Comparison of ENCODE assay signal across 8 cellular contexts in the genomic region with DNA sequence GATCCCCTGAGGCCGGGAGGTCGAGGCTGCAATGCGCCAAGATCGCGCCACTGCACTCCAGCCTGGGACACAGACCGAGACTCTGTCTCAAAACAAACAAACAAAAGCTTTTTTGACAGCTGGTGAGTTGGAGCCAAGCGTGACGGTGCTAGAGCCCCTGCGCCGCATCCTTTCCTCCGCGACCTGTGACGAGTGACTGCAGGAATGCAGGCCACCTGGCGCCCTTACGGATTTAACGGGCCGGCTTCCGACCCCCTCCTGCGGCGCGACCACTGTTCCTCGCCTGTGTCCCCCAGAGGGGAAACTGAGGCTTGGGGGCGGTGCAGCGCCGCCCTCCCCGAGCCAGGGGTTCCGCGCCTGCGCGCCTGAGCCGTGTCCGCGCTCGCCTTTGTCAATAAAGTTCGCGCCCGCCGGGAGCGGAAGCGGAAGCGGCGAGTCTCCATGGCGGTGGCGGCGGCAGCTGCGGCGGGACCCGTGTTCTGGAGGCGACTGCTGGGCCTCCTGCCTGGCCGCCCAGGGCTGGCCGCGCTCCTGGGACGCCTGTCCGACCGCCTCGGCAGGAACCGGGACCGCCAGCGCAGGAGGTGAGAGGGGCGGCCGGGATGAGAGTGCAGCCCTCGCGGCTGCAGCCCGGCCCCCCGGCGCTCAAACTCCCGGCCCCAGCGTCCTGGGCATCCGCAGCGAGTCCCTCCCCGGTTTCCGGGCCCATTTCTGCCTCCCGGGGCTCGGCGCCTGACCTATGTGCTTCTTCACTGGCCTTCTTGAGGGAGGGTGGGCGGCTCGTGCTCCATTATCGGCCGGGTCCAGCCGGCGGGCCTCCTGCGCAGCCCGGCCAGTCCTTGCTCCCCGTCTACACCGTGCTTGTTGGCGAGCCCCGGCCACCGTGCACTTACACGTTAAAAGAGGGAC. TPM values are rescaled to one million over a fixed set of nuclear protein-coding genes. Genes with fewer than 3 reads are reported as not detected.
DNase-seq lines count a peak whose midpoint lies in the region; ATAC-seq and TF ChIP-seq lines count a peak whose summit lies in the region.

A gene with protein sequence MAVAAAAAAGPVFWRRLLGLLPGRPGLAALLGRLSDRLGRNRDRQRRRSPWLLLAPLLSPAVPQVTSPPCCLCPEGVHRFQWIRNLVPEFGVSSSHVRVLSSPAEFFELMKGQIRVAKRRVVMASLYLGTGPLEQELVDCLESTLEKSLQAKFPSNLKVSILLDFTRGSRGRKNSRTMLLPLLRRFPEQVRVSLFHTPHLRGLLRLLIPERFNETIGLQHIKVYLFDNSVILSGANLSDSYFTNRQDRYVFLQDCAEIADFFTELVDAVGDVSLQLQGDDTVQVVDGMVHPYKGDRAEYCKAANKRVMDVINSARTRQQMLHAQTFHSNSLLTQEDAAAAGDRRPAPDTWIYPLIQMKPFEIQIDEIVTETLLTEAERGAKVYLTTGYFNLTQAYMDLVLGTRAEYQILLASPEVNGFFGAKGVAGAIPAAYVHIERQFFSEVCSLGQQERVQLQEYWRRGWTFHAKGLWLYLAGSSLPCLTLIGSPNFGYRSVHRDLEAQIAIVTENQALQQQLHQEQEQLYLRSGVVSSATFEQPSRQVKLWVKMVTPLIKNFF (plus strand): TSS at position 425 of the 909 bp plus-strand sequence. CDS start 17 bp downstream, at position 442.

- H3K4me3 Mint-ChIP-seq in activated CD8-positive, alpha-beta T cell treated with anti-CD3 and anti-CD28 coated beads, Interleukin-2, amount 10 ng/mL, durations not matched to agents 7 days and 5 days = peak within 1 kb of the TSS; percentile 88

- no peaks in the 10 kb centered on the region for H3K9me3 Mint-ChIP-seq in activated CD8-positive, alpha-beta T cell treated with anti-CD3 and anti-CD28 coated beads, Interleukin-2, amount 10 ng/mL, durations not matched to agents 7 days and 5 days (ENCODE audit: insufficient read depth)

- peaks cover 26% of the 10 kb centered on the region for H3K36me3 Mint-ChIP-seq in activated CD8-positive, alpha-beta T cell treated with anti-CD3 and anti-CD28 coated beads, Interleukin-2, amount 10 ng/mL, durations not matched to agents 7 days and 5 days (ENCODE audit: low read depth)

- POLR2A ChIA-PET in activated CD8-positive, alpha-beta T cell treated with anti-CD3 and anti-CD28 coated beads, Interleukin-2, amount 10 ng/mL, durations not matched to agents 7 days and 5 days (lab: Charles Lee) = interaction anchor here (0.7 to 1.7 kb wide), 9 partner anchors 10 to 40 kb away, joined by 3 to 9 read pairs (median 3); a partner anchor contains a TSS

- no peak for TF ChIP-seq CTCF in GM10266 (IDR thresholded peaks at IDR 0.05; ENCODE audit: control insufficient read depth, insufficient read depth, low read depth, missing control alignments)

- CTCF ChIA-PET in activated CD8-positive, alpha-beta T cell treated with anti-CD3 and anti-CD28 coated beads, Interleukin-2, amount 10 ng/mL, durations not matched to agents 7 days and 5 days (lab: Charles Lee) = interaction anchor here (1.0 to 5.9 kb wide), 4 partner anchors 17 to 43 kb away, joined by 3 to 33 read pairs (median 13); a partner anchor contains a TSS

- peaks cover 43% of the 10 kb centered on the region for H3K4me1 Mint-ChIP-seq in activated CD8-positive, alpha-beta T cell treated with anti-CD3 and anti-CD28 coated beads, Interleukin-2, amount 10 ng/mL, durations not matched to agents 7 days and 5 days (ENCODE audit: low read depth)

- H3K27ac Mint-ChIP-seq in activated CD8-positive, alpha-beta T cell treated with anti-CD3 and anti-CD28 coated beads, Interleukin-2, amount 10 ng/mL, durations not matched to agents 7 days and 5 days = peak within 1 kb of the TSS; percentile 90

- DNase-seq in GM10266 (ENCODE audit: extremely low spot score) = peak; percentile 84
- peak; percentile 90 for DNase-seq in NCI-H69 (lab: John Stamatoyannopoulos, UW)
- peak; percentile 88 for DNase-seq in activated CD8-positive, alpha-beta T cell treated with anti-CD3 and anti-CD28 coated beads, Interleukin-2, amount 10 ng/mL, durations not matched to agents 7 days and 5 days
- peak; percentile 76 for DNase-seq in effector CD4-positive, alpha-beta T cell
- DNase-seq in lung microvascular endothelial cell (ENCODE audit: low read depth in 2 of 2) = peak; percentile 77 to 87
- peak; percentile 71 for DNase-seq in stimulated activated CD8-positive, alpha-beta memory T cell treated with anti-CD3 and anti-CD28 coated beads, Interleukin-12 subunit alpha, Interleukin-12 subunit beta, amount 100 ng/mL, for 1 hour (ENCODE audit: low read depth)

- ATAC-seq in HG02885 (IDR thresholded peaks at IDR 0.05; ENCODE audit: poor library complexity, unreplicated experiment) (peak; percentile 77), HG03520 (IDR thresholded peaks at IDR 0.05; ENCODE audit: unreplicated experiment) (no peak)
- peak; percentile 71 for ATAC-seq in activated CD8-positive, alpha-beta T cell treated with anti-CD3 and anti-CD28 coated beads, Interleukin-2, amount 10 ng/mL, durations not matched to agents 7 days and 5 days

- H3K27me3 Mint-ChIP-seq in activated CD8-positive, alpha-beta T cell treated with anti-CD3 and anti-CD28 coated beads, Interleukin-2, amount 10 ng/mL, durations not matched to agents 7 days and 5 days (ENCODE audit: low read depth) = peaks cover 6% of the 10 kb centered on the region

RNA-seq across cellular contexts. Expression of the gene that starts here (rescaled TPM):
- 10 to 100 TPM; 46.5 to 51.0 TPM for total RNA-seq in activated CD8-positive, alpha-beta T cell treated with anti-CD3 and anti-CD28 coated beads, Interleukin-2, amount 10 ng/mL, durations not matched to agents 7 days and 5 days
- total RNA-seq in lung microvascular endothelial cell = 15.7 and 26.4 TPM in 2 replicates
